In the genomic region with DNA sequence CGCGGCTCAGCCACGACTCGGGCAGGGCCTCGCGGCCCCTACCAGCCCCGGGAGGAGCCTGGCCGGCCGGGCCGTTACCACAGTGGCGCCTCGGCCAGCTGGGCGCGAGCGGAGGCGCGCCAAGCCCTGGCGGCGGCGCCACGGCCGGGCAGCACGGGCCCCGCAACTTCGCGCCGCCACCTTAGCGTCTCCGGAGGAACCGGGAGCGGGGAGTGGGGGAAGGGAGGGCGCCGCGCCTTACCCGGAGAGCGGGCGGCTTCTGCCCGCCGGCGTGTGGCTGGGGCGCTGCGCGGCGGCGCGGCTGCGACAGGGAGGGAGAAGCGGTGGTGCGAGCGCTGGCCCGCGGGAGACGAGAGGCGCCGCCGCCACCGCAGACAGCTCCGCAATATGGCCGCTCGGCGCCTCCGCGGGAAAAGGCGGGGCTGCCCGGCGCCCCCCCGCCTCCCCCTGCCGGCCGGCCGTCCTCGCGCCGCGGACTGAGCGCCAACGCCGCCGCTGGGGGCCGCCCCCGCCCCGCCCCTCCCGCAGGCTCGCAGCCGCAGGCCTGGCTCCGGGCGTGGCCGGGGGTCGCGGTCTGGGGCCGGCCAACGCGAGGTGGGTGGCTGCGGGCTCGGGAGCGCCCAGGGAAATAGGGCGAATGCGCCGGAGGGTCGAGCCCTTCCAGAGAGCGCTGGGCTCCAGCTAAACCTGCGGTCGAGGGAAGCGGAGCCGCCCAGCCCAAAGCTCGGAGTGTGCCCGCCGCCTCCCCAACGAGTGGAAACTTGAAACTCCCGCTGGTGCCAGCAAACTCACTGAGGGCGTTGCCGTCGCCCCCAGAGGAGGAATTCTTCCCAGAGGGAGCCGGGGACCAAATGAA, we compare ENCODE assay signal across 1 cellular context.
TF ChIP-seq lines count a peak whose summit lies in the region.

A gene (minus strand): TSS at position 389 of the 856 bp plus-strand sequence. CDS start 16,922 bp downstream, outside the sequence.

TF ChIP-seq in H1, 55 proteins besides CTCF, POLR2A, EP300 and RAD21 (continued from another document):
- peak; percentile 46 for TF ChIP-seq TAF7 (optimal IDR thresholded peaks at IDR 0.05; ENCODE audit: borderline replicate concordance, low read depth, low read length)
- TF ChIP-seq SP4 (IDR thresholded peaks at IDR 0.05; ENCODE audit: low read length), result no peak
- TF ChIP-seq, protein P1, sequence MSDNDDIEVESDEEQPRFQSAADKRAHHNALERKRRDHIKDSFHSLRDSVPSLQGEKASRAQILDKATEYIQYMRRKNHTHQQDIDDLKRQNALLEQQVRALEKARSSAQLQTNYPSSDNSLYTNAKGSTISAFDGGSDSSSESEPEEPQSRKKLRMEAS (IDR thresholded peaks at IDR 0.05), result peak; percentile 19; the same call in 1 of the 2 replicates
- TF ChIP-seq TAF1 (IDR thresholded peaks at IDR 0.05; ENCODE audit: low read depth, low read length), result peak; percentile 83
- TF ChIP-seq RBBP5 (IDR thresholded peaks at IDR 0.05; ENCODE audit: borderline replicate concordance, low read depth, low read length), result peak; percentile 87; the same call in 1 of the 2 replicates
- TF ChIP-seq YY1 (IDR thresholded peaks at IDR 0.05; ENCODE audit: low read depth, low read length), result peak; percentile 91
- peak; percentile 70 for TF ChIP-seq POLR2AphosphoS5 (IDR thresholded peaks at IDR 0.05; ENCODE audit: low read depth, low read length)
- TF ChIP-seq, protein P2, sequence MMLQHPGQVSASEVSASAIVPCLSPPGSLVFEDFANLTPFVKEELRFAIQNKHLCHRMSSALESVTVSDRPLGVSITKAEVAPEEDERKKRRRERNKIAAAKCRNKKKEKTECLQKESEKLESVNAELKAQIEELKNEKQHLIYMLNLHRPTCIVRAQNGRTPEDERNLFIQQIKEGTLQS (IDR thresholded peaks at IDR 0.05; ENCODE audit: insufficient read depth, low read depth, low read length), result no peak
- peak; percentile 67; the same call in 1 of the 2 replicates for TF ChIP-seq TBP (IDR thresholded peaks at IDR 0.05; ENCODE audit: low read depth, low read length)
- peak; percentile 59 for TF ChIP-seq KDM4A (IDR thresholded peaks at IDR 0.05; ENCODE audit: low read depth, low read length, severe bottlenecking)
- TF ChIP-seq, protein P3, sequence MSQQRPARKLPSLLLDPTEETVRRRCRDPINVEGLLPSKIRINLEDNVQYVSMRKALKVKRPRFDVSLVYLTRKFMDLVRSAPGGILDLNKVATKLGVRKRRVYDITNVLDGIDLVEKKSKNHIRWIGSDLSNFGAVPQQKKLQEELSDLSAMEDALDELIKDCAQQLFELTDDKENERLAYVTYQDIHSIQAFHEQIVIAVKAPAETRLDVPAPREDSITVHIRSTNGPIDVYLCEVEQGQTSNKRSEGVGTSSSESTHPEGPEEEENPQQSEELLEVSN (IDR thresholded peaks at IDR 0.05), result 0 out of 2 replicates have a peak, but pooled peaks have one; percentile 13
- peak; percentile 77 for TF ChIP-seq ASH2L (IDR thresholded peaks at IDR 0.05; ENCODE audit: low read length)
